In the genomic region with DNA sequence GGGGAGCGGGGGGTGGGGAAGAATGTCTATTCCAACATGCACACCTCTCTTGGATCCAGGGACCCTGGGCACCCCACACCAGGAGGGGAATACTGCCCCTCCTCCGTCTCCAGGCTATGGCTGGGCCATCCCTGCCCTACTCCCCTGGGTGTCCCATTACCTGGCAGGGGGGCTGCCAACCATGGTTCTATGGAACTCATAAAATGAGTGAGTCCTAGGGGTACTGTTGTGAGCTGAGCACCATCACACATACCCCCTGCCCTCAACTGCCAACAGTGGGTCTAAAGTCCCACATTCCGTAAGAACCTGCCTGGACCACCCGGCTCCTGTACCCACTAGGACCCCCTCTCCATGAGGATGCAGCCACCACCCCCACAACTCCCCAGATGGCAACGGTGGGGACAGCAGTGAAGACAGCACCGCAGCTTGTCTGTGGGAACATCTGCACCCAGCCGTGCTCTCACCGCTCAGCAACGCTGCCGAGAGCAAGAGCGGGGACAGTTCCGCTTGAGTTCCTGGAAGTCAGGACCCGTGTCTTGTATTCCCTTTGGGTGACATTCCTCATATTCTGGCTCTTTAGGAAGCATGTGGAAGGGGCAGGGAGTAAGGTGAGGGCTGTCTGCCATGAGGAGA, we compare ENCODE assay signal across 10 cellular contexts. TPM values are rescaled to one million over a fixed set of nuclear protein-coding genes. Genes with fewer than 3 reads are reported as not detected.
DNase-seq lines count a peak whose midpoint lies in the region; ATAC-seq and TF ChIP-seq lines count a peak whose summit lies in the region.
"Had no signal": no experiment of that assay in that cellular context is flagged by ENCODE, and none has a peak within 500 bp of the region (broad histone marks: within the 10 kb centered on the region; RNA-seq: fewer than 3 reads in every experiment).

No MANE protein-coding gene starts in this region.

- H3K36me3 Mint-ChIP-seq in activated T-cell treated with anti-CD3 and anti-CD28 coated beads, Interleukin-2, amount 50 U/mL, for 24 hours (ENCODE audit: low read depth) = peaks cover 64% of the 10 kb centered on the region
- peaks cover 13% of the 10 kb centered on the region for H3K36me3 Mint-ChIP-seq in activated T-cell treated with anti-CD3 and anti-CD28 coated beads, Interleukin-2, amount 50 U/mL, for 4 hours (ENCODE audit: insufficient read depth)

- no peak for TF ChIP-seq POLR2A in tibial nerve (IDR thresholded peaks at IDR 0.05)

- H3K27ac Mint-ChIP-seq in activated T-cell treated with anti-CD3 and anti-CD28 coated beads, Interleukin-2, amount 50 U/mL, for 24 hours = peak overlapping the region; percentile 93
- H3K27ac Mint-ChIP-seq: WTC11 had no signal

- in situ Hi-C loops in GM13977 (cut with MboI; ENCODE audit: low pct_unique_long_range_greater_than_20kb, low sequenced_read_pairs, unreplicated experiment) = no loop called here

- 92 to 95% methylated on average over 9 to 10 of the region's 13 CpGs for WGBS in mesodermal cell (ENCODE audit: insufficient coverage in 2 of 2), 2 experiments
- 77 to 94% methylated on average over 11 to 13 of the region's 13 CpGs for WGBS in tibial nerve, 2 donors

- peaks cover 44% of the 10 kb centered on the region for H3K4me1 Mint-ChIP-seq in activated T-cell treated with anti-CD3 and anti-CD28 coated beads, Interleukin-2, amount 50 U/mL, for 24 hours (ENCODE audit: low read depth)
- peaks cover 16% of the 10 kb centered on the region for H3K4me1 Mint-ChIP-seq in activated T-cell treated with anti-CD3 and anti-CD28 coated beads, Interleukin-2, amount 50 U/mL, for 4 hours (ENCODE audit: low read depth)

- TF ChIP-seq EP300 in tibial nerve (IDR thresholded peaks at IDR 0.05) = no peak

- H3K4me3 ChIP-seq in ascending aorta (no peak overlapping the region), mesodermal cell (ENCODE audit: extremely low read depth, insufficient read depth, low read length, poor library complexity, severe bottlenecking) (no peak overlapping the region), tibial nerve (no peak overlapping the region)
- H3K4me3 ChIP-seq: HAP-1 had no signal

- no peak for DNase-seq in activated T-cell treated with anti-CD3 and anti-CD28 coated beads, Interleukin-2, amount 50 U/mL, for 24 hours
- no peak for DNase-seq in activated T-cell treated with anti-CD3 and anti-CD28 coated beads, Interleukin-2, amount 50 U/mL, for 4 hours
- no peak for DNase-seq in ascending aorta (ENCODE audit: low spot score in 2 of 2)
- DNase-seq in tibial nerve (ENCODE audit: low spot score in 2 of 2) = no peak
- DNase-seq in amygdala (lab: John Stamatoyannopoulos, UW) = no peak
- DNase-seq in GM13977 (ENCODE audit: low spot score) = no peak

- H3K27ac ChIP-seq in ascending aorta = peak overlapping the region; percentile 70 to 82
- H3K27ac ChIP-seq in mesodermal cell (ENCODE audit: low read depth, low read length, severe bottlenecking) = peak overlapping the region; percentile 88
- peak overlapping the region; percentile 45 to 91 (median 65) for H3K27ac ChIP-seq in tibial nerve

- ATAC-seq in activated T-cell treated with anti-CD3 and anti-CD28 coated beads, Interleukin-2, amount 50 U/mL, for 4 hours = no peak
- no peak for ATAC-seq in GM21390 (IDR thresholded peaks at IDR 0.05; ENCODE audit: unreplicated experiment)

- no peaks in the 10 kb centered on the region for H3K9me3 ChIP-seq in ascending aorta
- no peaks in the 10 kb centered on the region for H3K9me3 ChIP-seq in mesodermal cell (ENCODE audit: control insufficient read depth, low read length)
- no peaks in the 10 kb centered on the region for H3K9me3 ChIP-seq in tibial nerve
- H3K9me3 ChIP-seq: HAP-1 had no signal

- H3K36me3 ChIP-seq in ascending aorta (peaks cover 0 to 5% of the 10 kb centered on the region in 2 donors), mesodermal cell (ENCODE audit: control insufficient read depth, insufficient read depth, low read length) (peaks cover 51% of the 10 kb centered on the region), tibial nerve (peaks cover 0 to 65% (median 0%) of the 10 kb centered on the region in 3 donors)
- H3K36me3 ChIP-seq: HAP-1 had no signal

- H3K27me3 Mint-ChIP-seq in activated T-cell treated with anti-CD3 and anti-CD28 coated beads, Interleukin-2, amount 50 U/mL, for 24 hours = no peaks in the 10 kb centered on the region
- H3K27me3 Mint-ChIP-seq in activated T-cell treated with anti-CD3 and anti-CD28 coated beads, Interleukin-2, amount 50 U/mL, for 4 hours (ENCODE audit: low read depth) = no peaks in the 10 kb centered on the region

- H3K4me1 ChIP-seq in ascending aorta (peaks cover 9 to 16% of the 10 kb centered on the region in 2 donors), mesodermal cell (ENCODE audit: control insufficient read depth, insufficient read depth, low read length, poor library complexity, severe bottlenecking) (peaks cover 31% of the 10 kb centered on the region), tibial nerve (peaks cover 3 to 51% (median 30%) of the 10 kb centered on the region in 4 donors)

- intact Hi-C loops in ascending aorta (cut with DNase I) = loop anchor here (1.0 to 10.0 kb wide), 4 partner anchors 42 to 959 kb away; partner anchors contain the start of genes BIN1, ERCC3, GYPC and SAP130

- H3K9me3 Mint-ChIP-seq in activated T-cell treated with anti-CD3 and anti-CD28 coated beads, Interleukin-2, amount 50 U/mL, for 24 hours = no peaks in the 10 kb centered on the region
- no peaks in the 10 kb centered on the region for H3K9me3 Mint-ChIP-seq in activated T-cell treated with anti-CD3 and anti-CD28 coated beads, Interleukin-2, amount 50 U/mL, for 4 hours
- H3K9me3 Mint-ChIP-seq: WTC11 had no signal

- no peak for TF ChIP-seq CTCF in ascending aorta (IDR thresholded peaks at IDR 0.05)
- TF ChIP-seq CTCF in tibial nerve (IDR thresholded peaks at IDR 0.05) = no peak
- TF ChIP-seq CTCF in GM13977 (IDR thresholded peaks at IDR 0.05; ENCODE audit: extremely low read depth, insufficient read depth, missing control alignments) = no peak

- no peak overlapping the region for H3K4me3 Mint-ChIP-seq in activated T-cell treated with anti-CD3 and anti-CD28 coated beads, Interleukin-2, amount 50 U/mL, for 24 hours
- H3K4me3 Mint-ChIP-seq in activated T-cell treated with anti-CD3 and anti-CD28 coated beads, Interleukin-2, amount 50 U/mL, for 4 hours = no peak overlapping the region
- H3K4me3 Mint-ChIP-seq: WTC11 had no signal

- no peaks in the 10 kb centered on the region for H3K27me3 ChIP-seq in ascending aorta
- no peaks in the 10 kb centered on the region for H3K27me3 ChIP-seq in tibial nerve

RNA-seq across cellular contexts. Expression of gene BIN1, which starts 41.5 kb away (rescaled TPM):
- total RNA-seq in activated T-cell treated with anti-CD3 and anti-CD28 coated beads, Interleukin-2, amount 50 U/mL, for 4 hours = 10 to 100 TPM; 30.3 to 34.6 (median 32.7) TPM
- total RNA-seq in ascending aorta (71.6 TPM), tibial nerve (100 to 1,000 TPM in 2 of 4 donors, 10 to 100 TPM in 2; 95.7 to 146 (median 98.8) TPM)
- 84.2 TPM for polyA plus RNA-seq in mesodermal cell (2013, experiment 1 of 2)
- polyA plus RNA-seq in mesodermal cell (2013, experiment 2 of 2) = 78.8 TPM
